Comparison of ENCODE assay signal across 1 cellular context in genomic region chr12:49018282-49019119, GRCh38.
TF ChIP-seq lines count a peak whose summit lies in the region.

TSS of gene PRKAG1 (minus strand) at chr12:49018776. CDS start at chr12:49018740, 36 bp downstream.

TF ChIP-seq in K562, 482 proteins besides CTCF, POLR2A, EP300 and RAD21 (continued from another document and continues in another):
- no peak for TF ChIP-seq ZNF124 (CRISPR knock-in tag; IDR thresholded peaks at IDR 0.05)
- TF ChIP-seq, protein P1, sequence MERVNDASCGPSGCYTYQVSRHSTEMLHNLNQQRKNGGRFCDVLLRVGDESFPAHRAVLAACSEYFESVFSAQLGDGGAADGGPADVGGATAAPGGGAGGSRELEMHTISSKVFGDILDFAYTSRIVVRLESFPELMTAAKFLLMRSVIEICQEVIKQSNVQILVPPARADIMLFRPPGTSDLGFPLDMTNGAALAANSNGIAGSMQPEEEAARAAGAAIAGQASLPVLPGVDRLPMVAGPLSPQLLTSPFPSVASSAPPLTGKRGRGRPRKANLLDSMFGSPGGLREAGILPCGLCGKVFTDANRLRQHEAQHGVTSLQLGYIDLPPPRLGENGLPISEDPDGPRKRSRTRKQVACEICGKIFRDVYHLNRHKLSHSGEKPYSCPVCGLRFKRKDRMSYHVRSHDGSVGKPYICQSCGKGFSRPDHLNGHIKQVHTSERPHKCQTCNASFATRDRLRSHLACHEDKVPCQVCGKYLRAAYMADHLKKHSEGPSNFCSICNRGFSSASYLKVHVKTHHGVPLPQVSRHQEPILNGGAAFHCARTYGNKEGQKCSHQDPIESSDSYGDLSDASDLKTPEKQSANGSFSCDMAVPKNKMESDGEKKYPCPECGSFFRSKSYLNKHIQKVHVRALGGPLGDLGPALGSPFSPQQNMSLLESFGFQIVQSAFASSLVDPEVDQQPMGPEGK (CRISPR knock-in tag; IDR thresholded peaks at IDR 0.05; ENCODE audit: borderline replicate concordance), result no peak
- no peak for TF ChIP-seq IRF2 (CRISPR knock-in tag; IDR thresholded peaks at IDR 0.05)
- TF ChIP-seq ZNF589 (CRISPR knock-in tag; IDR thresholded peaks at IDR 0.05; ENCODE audit: low read depth), result peak; percentile 78
- TF ChIP-seq, protein P2, sequence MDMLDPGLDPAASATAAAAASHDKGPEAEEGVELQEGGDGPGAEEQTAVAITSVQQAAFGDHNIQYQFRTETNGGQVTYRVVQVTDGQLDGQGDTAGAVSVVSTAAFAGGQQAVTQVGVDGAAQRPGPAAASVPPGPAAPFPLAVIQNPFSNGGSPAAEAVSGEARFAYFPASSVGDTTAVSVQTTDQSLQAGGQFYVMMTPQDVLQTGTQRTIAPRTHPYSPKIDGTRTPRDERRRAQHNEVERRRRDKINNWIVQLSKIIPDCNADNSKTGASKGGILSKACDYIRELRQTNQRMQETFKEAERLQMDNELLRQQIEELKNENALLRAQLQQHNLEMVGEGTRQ (CRISPR knock-in tag; IDR thresholded peaks at IDR 0.05), result no peak
- no peak for TF ChIP-seq GATAD2B (IDR thresholded peaks at IDR 0.05; ENCODE audit: borderline replicate concordance)
- no peak for TF ChIP-seq ESRRB (CRISPR knock-in tag; IDR thresholded peaks at IDR 0.05; ENCODE audit: borderline replicate concordance)
- peak in 1 of 2 experiments; percentile 60; a peak in 1 of 4 replicates for TF ChIP-seq NONO (IDR thresholded peaks at IDR 0.05; ENCODE audit: low read depth in 2 of 2, low read length in 1 of 2)
- TF ChIP-seq STAT6 (CRISPR knock-in tag; IDR thresholded peaks at IDR 0.05), result no peak
- TF ChIP-seq LARP7 (IDR thresholded peaks at IDR 0.05), result no peak
- no peak for TF ChIP-seq ZNF239 (CRISPR knock-in tag; IDR thresholded peaks at IDR 0.05)
- TF ChIP-seq, protein P3, sequence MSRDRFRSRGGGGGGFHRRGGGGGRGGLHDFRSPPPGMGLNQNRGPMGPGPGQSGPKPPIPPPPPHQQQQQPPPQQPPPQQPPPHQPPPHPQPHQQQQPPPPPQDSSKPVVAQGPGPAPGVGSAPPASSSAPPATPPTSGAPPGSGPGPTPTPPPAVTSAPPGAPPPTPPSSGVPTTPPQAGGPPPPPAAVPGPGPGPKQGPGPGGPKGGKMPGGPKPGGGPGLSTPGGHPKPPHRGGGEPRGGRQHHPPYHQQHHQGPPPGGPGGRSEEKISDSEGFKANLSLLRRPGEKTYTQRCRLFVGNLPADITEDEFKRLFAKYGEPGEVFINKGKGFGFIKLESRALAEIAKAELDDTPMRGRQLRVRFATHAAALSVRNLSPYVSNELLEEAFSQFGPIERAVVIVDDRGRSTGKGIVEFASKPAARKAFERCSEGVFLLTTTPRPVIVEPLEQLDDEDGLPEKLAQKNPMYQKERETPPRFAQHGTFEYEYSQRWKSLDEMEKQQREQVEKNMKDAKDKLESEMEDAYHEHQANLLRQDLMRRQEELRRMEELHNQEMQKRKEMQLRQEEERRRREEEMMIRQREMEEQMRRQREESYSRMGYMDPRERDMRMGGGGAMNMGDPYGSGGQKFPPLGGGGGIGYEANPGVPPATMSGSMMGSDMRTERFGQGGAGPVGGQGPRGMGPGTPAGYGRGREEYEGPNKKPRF (IDR thresholded peaks at IDR 0.05; ENCODE audit: low read depth, low read length), result no peak
- no peak for TF ChIP-seq POLR3A (IDR thresholded peaks at IDR 0.05; ENCODE audit: borderline replicate concordance, extremely low read depth, insufficient read depth, insufficient read length)
- 0 out of 2 replicates have a peak, but pooled peaks have one; percentile 28 for TF ChIP-seq ZNF431 (CRISPR knock-in tag; IDR thresholded peaks at IDR 0.05)
- TF ChIP-seq CBX8 (IDR thresholded peaks at IDR 0.05; ENCODE audit: borderline replicate concordance, extremely low read depth, low read depth, low read length, poor library complexity, severe bottlenecking), result no peak
- TF ChIP-seq RNF2 (IDR thresholded peaks at IDR 0.05), result peak; percentile 71
- peak; percentile 60; the same call in 1 of the 2 replicates for TF ChIP-seq NFE2 (IDR thresholded peaks at IDR 0.05; ENCODE audit: low read depth)
- TF ChIP-seq XRCC5 (IDR thresholded peaks at IDR 0.05; ENCODE audit: low read depth, low read length), result peak; percentile 27; the same call in 1 of the 2 replicates
- peak; percentile 71; the same call in 1 of the 2 replicates for TF ChIP-seq CAMTA2 (CRISPR knock-in tag; conservative IDR thresholded peaks at IDR 0.05)
- TF ChIP-seq MXI1 (IDR thresholded peaks at IDR 0.05; ENCODE audit: low read depth, low read length), result 0 out of 2 replicates have a peak, but pooled peaks have one; percentile 68
- no peak for TF ChIP-seq CC2D1A (IDR thresholded peaks at IDR 0.05)
- no peak for TF ChIP-seq ZNF57 (CRISPR knock-in tag; IDR thresholded peaks at IDR 0.05)
- no peak for TF ChIP-seq ZNF518B (CRISPR knock-in tag; IDR thresholded peaks at IDR 0.05)
- TF ChIP-seq, protein P4, sequence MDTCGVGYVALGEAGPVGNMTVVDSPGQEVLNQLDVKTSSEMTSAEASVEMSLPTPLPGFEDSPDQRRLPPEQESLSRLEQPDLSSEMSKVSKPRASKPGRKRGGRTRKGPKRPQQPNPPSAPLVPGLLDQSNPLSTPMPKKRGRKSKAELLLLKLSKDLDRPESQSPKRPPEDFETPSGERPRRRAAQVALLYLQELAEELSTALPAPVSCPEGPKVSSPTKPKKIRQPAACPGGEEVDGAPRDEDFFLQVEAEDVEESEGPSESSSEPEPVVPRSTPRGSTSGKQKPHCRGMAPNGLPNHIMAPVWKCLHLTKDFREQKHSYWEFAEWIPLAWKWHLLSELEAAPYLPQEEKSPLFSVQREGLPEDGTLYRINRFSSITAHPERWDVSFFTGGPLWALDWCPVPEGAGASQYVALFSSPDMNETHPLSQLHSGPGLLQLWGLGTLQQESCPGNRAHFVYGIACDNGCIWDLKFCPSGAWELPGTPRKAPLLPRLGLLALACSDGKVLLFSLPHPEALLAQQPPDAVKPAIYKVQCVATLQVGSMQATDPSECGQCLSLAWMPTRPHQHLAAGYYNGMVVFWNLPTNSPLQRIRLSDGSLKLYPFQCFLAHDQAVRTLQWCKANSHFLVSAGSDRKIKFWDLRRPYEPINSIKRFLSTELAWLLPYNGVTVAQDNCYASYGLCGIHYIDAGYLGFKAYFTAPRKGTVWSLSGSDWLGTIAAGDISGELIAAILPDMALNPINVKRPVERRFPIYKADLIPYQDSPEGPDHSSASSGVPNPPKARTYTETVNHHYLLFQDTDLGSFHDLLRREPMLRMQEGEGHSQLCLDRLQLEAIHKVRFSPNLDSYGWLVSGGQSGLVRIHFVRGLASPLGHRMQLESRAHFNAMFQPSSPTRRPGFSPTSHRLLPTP (IDR thresholded peaks at IDR 0.05; ENCODE audit: borderline replicate concordance, extremely low read depth, insufficient read length), result no peak
- TF ChIP-seq VEZF1 (CRISPR knock-in tag; IDR thresholded peaks at IDR 0.05), result peak; percentile 84
- peak; percentile 90 for TF ChIP-seq PRPF4 (IDR thresholded peaks at IDR 0.05; ENCODE audit: insufficient read depth, low read depth, low read length, poor library complexity, severe bottlenecking)
